ENCODE assay signal across 10 cellular contexts in the genomic region with DNA sequence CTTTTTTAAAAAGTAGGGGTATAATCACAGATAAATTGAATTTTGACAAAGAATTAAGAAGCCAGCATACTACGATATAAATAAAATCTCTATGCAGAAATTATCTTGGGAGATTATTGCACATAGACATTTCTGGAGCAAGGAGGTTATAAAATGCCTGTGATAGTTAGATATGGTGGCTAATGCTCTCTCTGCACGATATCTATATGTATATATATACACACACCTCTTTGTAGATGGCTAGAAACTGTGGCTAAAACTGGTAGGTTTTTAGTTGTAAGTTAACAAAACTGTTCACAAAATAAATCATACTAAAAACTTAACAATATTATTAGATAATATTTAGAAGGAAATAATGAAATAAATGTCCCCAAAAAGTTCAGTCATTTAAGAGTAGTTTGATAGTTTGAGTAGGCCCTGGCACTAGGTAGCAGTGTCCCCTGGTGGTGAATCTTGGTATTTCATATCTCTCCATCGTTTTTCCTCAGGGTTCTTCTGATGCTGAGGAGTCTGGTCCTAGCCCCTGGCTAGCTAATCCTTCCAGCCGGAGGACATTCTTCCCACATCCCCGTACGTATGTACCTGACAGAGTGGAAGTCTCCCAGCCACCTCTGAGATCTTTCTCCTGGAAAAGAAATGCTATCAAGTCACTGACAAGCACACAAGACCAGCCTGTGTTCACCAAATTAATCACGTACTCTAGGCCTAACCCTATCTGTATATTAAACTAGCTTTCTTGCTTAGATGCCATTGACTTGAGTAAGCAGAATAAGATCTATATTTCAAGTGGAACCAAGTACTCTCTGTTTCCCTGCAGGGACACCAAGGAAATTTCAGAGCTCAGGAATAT. TPM values are rescaled to one million over a fixed set of nuclear protein-coding genes. Genes with fewer than 3 reads are reported as not detected.
DNase-seq lines count a peak whose midpoint lies in the region; ATAC-seq and TF ChIP-seq lines count a peak whose summit lies in the region.
"Had no signal": no experiment of that assay in that cellular context is flagged by ENCODE, and none has a peak within 500 bp of the region (broad histone marks: within the 10 kb centered on the region; RNA-seq: fewer than 3 reads in every experiment).

No MANE protein-coding gene starts in this region.

- H3K27me3 ChIP-seq in DOHH2 (ENCODE audit: control insufficient read depth, low read length), result peaks cover 4% of the 10 kb centered on the region; the same call in 1 of the 2 replicates
- no peaks in the 10 kb centered on the region for H3K27me3 ChIP-seq in stomach

- WGBS in stomach, 5 donors, result 41 to 56% (median 48%) methylated on average over 7 of the region's 7 CpGs

- peaks cover 10% of the 10 kb centered on the region for H3K4me1 Mint-ChIP-seq in activated naive CD4-positive, alpha-beta T cell treated with anti-CD3 and anti-CD28 coated beads, Interleukin-2, amount 10 ng/mL, durations not matched to agents 7 days and 5 days

- CTCF ChIA-PET in activated naive CD4-positive, alpha-beta T cell treated with anti-CD3 and anti-CD28 coated beads, Interleukin-2, amount 10 ng/mL, durations not matched to agents 7 days and 5 days (lab: Charles Lee), result interaction anchor here (1.2 to 3.2 kb wide), 3 partner anchors 9 to 200 kb away, joined by 3 to 14 read pairs (median 6); a partner anchor contains a TSS

- DNase-seq in NCI-H1417 (lab: John Stamatoyannopoulos, UW) (peak; percentile 24 to 51 (median 25)), iPS-NIHi11 (ENCODE audit: low spot score) (peak; percentile 77), stomach (no peak)
- DNase-seq in activated naive CD4-positive, alpha-beta T cell treated with anti-CD3 and anti-CD28 coated beads, Interleukin-2, amount 10 ng/mL, durations not matched to agents 7 days and 5 days, result peak; percentile 28
- no peak for DNase-seq in activated effector memory CD4-positive, alpha-beta T cell treated with anti-CD3 and anti-CD28 coated beads, Interleukin-2, amount 50 U/mL, for 16 hours

- H3K36me3 Mint-ChIP-seq in activated naive CD4-positive, alpha-beta T cell treated with anti-CD3 and anti-CD28 coated beads, Interleukin-2, amount 10 ng/mL, durations not matched to agents 7 days and 5 days, result no peaks in the 10 kb centered on the region

- intact Hi-C loops in stomach (cut with DNase I; ENCODE audit: low total_unique reads), result no loop called here

- no peaks in the 10 kb centered on the region for H3K9me2 ChIP-seq in DOHH2 (replicated peaks; ENCODE audit: control insufficient read depth, low read length)

- no peaks in the 10 kb centered on the region for H3K9me3 ChIP-seq in DOHH2 (ENCODE audit: control insufficient read depth, insufficient read depth, low read length)
- peaks cover 0 to 7% (median 0%) of the 10 kb centered on the region in 4 donors for H3K9me3 ChIP-seq in stomach

- no peak overlapping the region for H3K27ac ChIP-seq in 22Rv1
- H3K27ac ChIP-seq in DOHH2 (ENCODE audit: low read depth, low read length), result no peak overlapping the region
- no peak overlapping the region for H3K27ac ChIP-seq in stomach
- H3K27ac ChIP-seq: epithelial cell of prostate had no signal

- TF ChIP-seq CTCF in 22Rv1 (IDR thresholded peaks at IDR 0.05), result peak; percentile 97
- TF ChIP-seq CTCF in DOHH2 (IDR thresholded peaks at IDR 0.05; ENCODE audit: low read depth, low read length, poor library complexity, severe bottlenecking), result peak; percentile 68
- TF ChIP-seq CTCF in stomach (IDR thresholded peaks at IDR 0.05), result peak in 5 of 7 experiments; percentile 63 to 89 (median 78)

- H3K27ac Mint-ChIP-seq in activated naive CD4-positive, alpha-beta T cell treated with anti-CD3 and anti-CD28 coated beads, Interleukin-2, amount 10 ng/mL, durations not matched to agents 7 days and 5 days, result no peak overlapping the region

- H3K79me2 ChIP-seq in DOHH2 (ENCODE audit: control insufficient read depth, low read length), result no peaks in the 10 kb centered on the region

- H3K4me2 ChIP-seq in DOHH2 (ENCODE audit: low read length), result no peak overlapping the region

- no peak for TF ChIP-seq EP300 in stomach (IDR thresholded peaks at IDR 0.05)

- H3K36me3 ChIP-seq in DOHH2 (ENCODE audit: control insufficient read depth, low read length) (no peaks in the 10 kb centered on the region), stomach (no peaks in the 10 kb centered on the region)

- H3K9me3 Mint-ChIP-seq in activated naive CD4-positive, alpha-beta T cell treated with anti-CD3 and anti-CD28 coated beads, Interleukin-2, amount 10 ng/mL, durations not matched to agents 7 days and 5 days, result no peaks in the 10 kb centered on the region

- no peak for TF ChIP-seq POLR2A in stomach (IDR thresholded peaks at IDR 0.05)

- H3K4me3 Mint-ChIP-seq in activated naive CD4-positive, alpha-beta T cell treated with anti-CD3 and anti-CD28 coated beads, Interleukin-2, amount 10 ng/mL, durations not matched to agents 7 days and 5 days, result no peak overlapping the region

- no peak overlapping the region for H3K4me3 ChIP-seq in DOHH2 (ENCODE audit: low read length)
- H3K4me3 ChIP-seq in stomach, result no peak overlapping the region

- H3K4me1 ChIP-seq in DOHH2 (ENCODE audit: control insufficient read depth, low read length), result no peaks in the 10 kb centered on the region
- no peaks in the 10 kb centered on the region for H3K4me1 ChIP-seq in stomach

- peaks cover 12% of the 10 kb centered on the region for H3K27me3 Mint-ChIP-seq in activated naive CD4-positive, alpha-beta T cell treated with anti-CD3 and anti-CD28 coated beads, Interleukin-2, amount 10 ng/mL, durations not matched to agents 7 days and 5 days

- ATAC-seq in HG03135 (IDR thresholded peaks at IDR 0.05; ENCODE audit: unreplicated experiment), result no peak

- H3F3A ChIP-seq in DOHH2 (ENCODE audit: control insufficient read depth, insufficient read depth), result no peaks in the 10 kb centered on the region

- no peaks in the 10 kb centered on the region for H4K20me1 ChIP-seq in DOHH2 (ENCODE audit: control insufficient read depth, insufficient read depth, low read depth, low read length)

RNA-seq across cellular contexts. Expression of a gene that starts 32.2 kb away (rescaled TPM):
- not detected for total RNA-seq in stomach
- under 1 TPM in 2 of 3 donors, not detected in 1; 0.45 to 0.62 TPM for polyA plus RNA-seq in stomach
- total RNA-seq: urinary bladder had no signal

RNA-seq across cellular contexts. Expression of a gene that starts 35.3 kb away (rescaled TPM):
- total RNA-seq in stomach, result not detected
- polyA plus RNA-seq in stomach, result not detected
- total RNA-seq: urinary bladder had no signal
- polyA plus RNA-seq: urinary bladder had no signal

Comparison
In these comparisons a context has a peak if more than half of its experiments do, and no peak if none do; other contexts are left out.
1. DNase-seq: peak in NCI-H1417 (3 of 3), activated naive CD4-positive, alpha-beta T cell treated with anti-CD3 and anti-CD28 coated beads, Interleukin-2, amount 10 ng/mL, durations not matched to agents 7 days and 5 days (single experiment) and iPS-NIHi11 (single experiment); none in stomach (single experiment) and activated effector memory CD4-positive, alpha-beta T cell treated with anti-CD3 and anti-CD28 coated beads, Interleukin-2, amount 50 U/mL, for 16 hours (single experiment).
2. Peak in every context shown above with its lines, with median percentiles within 50 percentile points of each other: CTCF ChIP-seq.